Comparison of ENCODE assay signal across 28 cellular contexts in genomic region chr9:72818377-72818776, GRCh38.
"Had no signal": no experiment of that assay in that cellular context is flagged by ENCODE, and none has a peak within 500 bp of the region (broad histone marks: within the 10 kb centered on the region; RNA-seq: fewer than 3 reads in every experiment).

No MANE protein-coding gene starts in this region.

- DNase-seq: activated CD4-positive, alpha-beta memory T cell treated with anti-CD3 and anti-CD28 coated beads for 36 hours; activated CD4-positive, alpha-beta T cell treated with anti-CD3 and anti-CD28 coated beads for 36 hours; activated CD4-positive, alpha-beta T cell treated with anti-CD3 and anti-CD28 coated beads, Interleukin-2, amount 10 ng/mL, durations not matched to agents 24 days and 14 days; activated CD4-positive, CD25-positive, alpha-beta regulatory T cell; activated CD4-positive, CD25-positive, alpha-beta regulatory T cell treated with anti-CD3 and anti-CD28 coated beads, Interleukin-2, amount 50 U/mL, for 72 hours; activated CD8-positive, alpha-beta memory T cell treated with anti-CD3 and anti-CD28 coated beads, Interleukin-2, amount 10 ng/mL, durations not matched to agents 7 days and 5 days; activated CD8-positive, alpha-beta memory T cell treated with anti-CD3 and anti-CD28 coated beads, Interleukin-2, amount 50 U/mL, for 4 hours; activated CD8-positive, alpha-beta T cell treated with anti-CD3 and anti-CD28 coated beads, Interleukin-2, amount 10 ng/mL, durations not matched to agents 7 days and 5 days; activated effector memory CD4-positive, alpha-beta T cell treated with anti-CD3 and anti-CD28 coated beads, Interleukin-2, amount 50 U/mL, for 16 hours; activated naive CD4-positive, alpha-beta T cell treated with anti-CD3 and anti-CD28 coated beads for 36 hours; activated naive CD8-positive, alpha-beta T cell treated with anti-CD3 and anti-CD28 coated beads for 36 hours; activated naive CD8-positive, alpha-beta T cell treated with anti-CD3 and anti-CD28 coated beads, Interleukin-2, amount 50 U/mL, for 24 hours; activated T-cell treated with anti-CD3 and anti-CD28 coated beads, Interleukin-2, amount 50 U/mL, for 1 hour; activated T-cell treated with anti-CD3 and anti-CD28 coated beads, Interleukin-2, amount 50 U/mL, for 48 hours; adrenal gland; amygdala; aorta; body of pancreas; caudate nucleus; cortex of kidney; dermis blood vessel endothelial cell; effector CD4-positive, alpha-beta T cell; effector memory CD8-positive, alpha-beta T cell; erythroblast; foreskin melanocyte; heart left ventricle; T-helper 2 cell had no signal

- H3K9me3 ChIP-seq: adrenal gland, body of pancreas, esophagus muscularis mucosa, heart left ventricle had no signal

- H3K36me3 ChIP-seq: adrenal gland, esophagus muscularis mucosa, heart left ventricle had no signal

- ATAC-seq: activated CD4-positive, alpha-beta T cell treated with anti-CD3 and anti-CD28 coated beads for 36 hours; activated CD8-positive, alpha-beta memory T cell treated with anti-CD3 and anti-CD28 coated beads, Interleukin-2, amount 10 ng/mL, durations not matched to agents 7 days and 5 days; activated CD8-positive, alpha-beta T cell treated with anti-CD3 and anti-CD28 coated beads, Interleukin-2, amount 10 ng/mL, durations not matched to agents 7 days and 5 days; activated naive CD8-positive, alpha-beta T cell treated with anti-CD3 and anti-CD28 coated beads, Interleukin-2, amount 50 U/mL, for 24 hours; body of pancreas; effector memory CD8-positive, alpha-beta T cell; heart left ventricle had no signal

- H3K4me3 ChIP-seq: adrenal gland, body of pancreas, esophagus muscularis mucosa, heart left ventricle had no signal

- H3K4me1 ChIP-seq: adrenal gland had no signal

- H3K27me3 ChIP-seq: adrenal gland, body of pancreas, esophagus muscularis mucosa, heart left ventricle had no signal

- H3K27ac ChIP-seq: adrenal gland, body of pancreas, esophagus muscularis mucosa, heart left ventricle had no signal
